35 cellular contexts compared by ENCODE assay signal in the genomic region with DNA sequence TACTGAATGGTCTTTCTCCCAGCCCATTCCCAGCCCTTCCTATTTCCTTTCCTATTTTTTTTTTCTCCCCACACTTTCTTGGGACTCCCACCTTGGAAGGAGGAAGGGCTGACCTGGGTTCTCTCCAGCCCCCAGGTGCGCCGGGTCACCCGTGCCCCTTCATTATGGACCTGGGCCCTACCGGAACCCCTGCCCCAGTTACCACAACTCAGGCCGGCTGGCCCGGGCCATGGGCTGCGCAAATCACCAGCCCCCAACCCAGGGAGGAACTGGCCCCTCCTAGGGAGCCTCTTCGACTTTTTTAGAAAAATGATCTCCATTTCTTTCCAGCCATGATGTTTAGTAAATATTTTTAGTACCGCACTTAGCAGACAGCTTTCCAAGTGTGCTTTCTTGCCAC.
"Had no signal": no experiment of that assay in that cellular context is flagged by ENCODE, and none has a peak within 500 bp of the region (broad histone marks: within the 10 kb centered on the region; RNA-seq: fewer than 3 reads in every experiment).

No MANE protein-coding gene starts in this region.

- H3K36me3 ChIP-seq: breast epithelium, Peyer's patch had no signal

- H3K4me1 Mint-ChIP-seq: activated CD4-positive, alpha-beta memory T cell treated with anti-CD3 and anti-CD28 coated beads, Interleukin-2, amount 10 ng/mL, durations not matched to agents 7 days and 5 days had no signal

- H3K4me2 ChIP-seq: KMS-11 had no signal

- DNase-seq: activated B cell treated with CpG ODN at 0.5 μM for 24 hours; activated CD4-positive, alpha-beta memory T cell treated with anti-CD3 and anti-CD28 coated beads, Interleukin-2, amount 10 ng/mL, durations not matched to agents 7 days and 5 days; activated CD4-positive, alpha-beta T cell treated with anti-CD3 and anti-CD28 coated beads for 4 hours; activated CD4-positive, alpha-beta T cell treated with anti-CD3 and anti-CD28 coated beads, Interleukin-2, amount 50 U/mL, for 1 hour; activated CD4-positive, CD25-positive, alpha-beta regulatory T cell treated with anti-CD3 and anti-CD28 coated beads, Interleukin-2, amount 50 U/mL, for 72 hours; activated gamma-delta T cell treated with Interleukin-2 at 50 U/mL for 16 hours; activated naive CD4-positive, alpha-beta T cell treated with anti-CD3 and anti-CD28 coated beads for 36 hours; activated T-cell treated with anti-CD3 and anti-CD28 coated beads for 4 hours; activated T-cell treated with anti-CD3 and anti-CD28 coated beads, Interleukin-2, amount 50 U/mL, for 4 hours; adrenal gland; body of pancreas; NCI-H1092 treated with DMSO at 0.1 percent for 48 hours; NCI-H1417; NCI-H146; NCI-H187; NCI-H2029 treated with DMSO at 0.1 percent for 48 hours; NCI-H2107; NCI-H2171; NCI-H510A; NCI-H526; NCI-H748 treated with DMSO at 0.1 percent for 48 hours; NK-92 treated with Interleukin-12 subunit alpha and Interleukin-12 subunit beta, amount 100 ng/mL, for 24 hours; PC-3; RPMI8226; SIG-M5; SW 1271; T-helper 1 cell; T-helper 2 cell; T-helper 9 cell had no signal

- H3K4me1 ChIP-seq: adrenal gland, body of pancreas, breast epithelium, Peyer's patch had no signal

- H3K9me3 ChIP-seq: adrenal gland, body of pancreas, breast epithelium, Peyer's patch had no signal

- H3K27me3 ChIP-seq: adrenal gland, body of pancreas, breast epithelium, Peyer's patch had no signal

- H3K27ac ChIP-seq: adrenal gland, body of pancreas, breast epithelium, KMS-11, Peyer's patch, VCaP had no signal

- H3K27ac Mint-ChIP-seq: activated B cell treated with CpG ODN at 0.5 μM for 24 hours; activated CD4-positive, alpha-beta memory T cell treated with anti-CD3 and anti-CD28 coated beads, Interleukin-2, amount 10 ng/mL, durations not matched to agents 7 days and 5 days; activated naive CD4-positive, alpha-beta T cell treated with anti-CD3 and anti-CD28 coated beads for 36 hours; activated naive CD4-positive, alpha-beta T cell treated with anti-CD3 and anti-CD28 coated beads, Interleukin-2, amount 50 U/mL, for 72 hours; activated T-helper 1 cell treated with anti-CD3 and anti-CD28 coated beads, Interleukin-12 subunit alpha, Interleukin-12 subunit beta, Interleukin-2, Interleukin-4 antibody, amounts not matched to agents 30 ng/mL and 10 ng/mL and 1 ng/mL, durations not matched to agents 14 hours and 24 hours and 36 hours had no signal

- H3K9ac ChIP-seq: KMS-11 had no signal

- ATAC-seq: activated naive CD4-positive, alpha-beta T cell treated with anti-CD3 and anti-CD28 coated beads, Interleukin-2, amount 50 U/mL, for 72 hours; activated T-cell treated with anti-CD3 and anti-CD28 coated beads, Interleukin-2, amount 50 U/mL, for 4 hours; body of pancreas; PC-3 had no signal

- H3K9me3 Mint-ChIP-seq: activated B cell treated with CpG ODN at 0.5 μM for 24 hours; activated CD4-positive, alpha-beta memory T cell treated with anti-CD3 and anti-CD28 coated beads, Interleukin-2, amount 10 ng/mL, durations not matched to agents 7 days and 5 days; activated naive CD4-positive, alpha-beta T cell treated with anti-CD3 and anti-CD28 coated beads for 36 hours; activated naive CD4-positive, alpha-beta T cell treated with anti-CD3 and anti-CD28 coated beads, Interleukin-2, amount 50 U/mL, for 72 hours; activated T-cell treated with anti-CD3 and anti-CD28 coated beads, Interleukin-2, amount 50 U/mL, for 4 hours; activated T-helper 1 cell treated with anti-CD3 and anti-CD28 coated beads, Interleukin-12 subunit alpha, Interleukin-12 subunit beta, Interleukin-2, Interleukin-4 antibody, amounts not matched to agents 30 ng/mL and 10 ng/mL and 1 ng/mL, durations not matched to agents 14 hours and 24 hours and 36 hours had no signal

- H3K4me3 ChIP-seq: adrenal gland, body of pancreas, breast epithelium, Peyer's patch had no signal

- H3K4me3 Mint-ChIP-seq: activated B cell treated with CpG ODN at 0.5 μM for 24 hours; activated CD4-positive, alpha-beta memory T cell treated with anti-CD3 and anti-CD28 coated beads, Interleukin-2, amount 10 ng/mL, durations not matched to agents 7 days and 5 days; activated naive CD4-positive, alpha-beta T cell treated with anti-CD3 and anti-CD28 coated beads for 36 hours; activated T-cell treated with anti-CD3 and anti-CD28 coated beads, Interleukin-2, amount 50 U/mL, for 4 hours; activated T-helper 1 cell treated with anti-CD3 and anti-CD28 coated beads, Interleukin-12 subunit alpha, Interleukin-12 subunit beta, Interleukin-2, Interleukin-4 antibody, amounts not matched to agents 30 ng/mL and 10 ng/mL and 1 ng/mL, durations not matched to agents 14 hours and 24 hours and 36 hours had no signal
